ENCODE assay signal across 1 cellular context in genomic region chr5:1799602-1800469, GRCh38.
TF ChIP-seq lines count a peak whose summit lies in the region.

Gene MRPL36, minus strand, starts transcription at chr5:1799837. Its CDS starts 902 bp downstream, at chr5:1798935.

TF ChIP-seq in HEK293, 187 proteins besides CTCF, POLR2A, EP300 and RAD21 (continued from another document):
- TF ChIP-seq ZNF513 (tag by site-specific recombination; IDR thresholded peaks at IDR 0.05) (no peak), ZNF514 (tag by site-specific recombination; IDR thresholded peaks at IDR 0.05) (no peak), BCL11A (tag by site-specific recombination; IDR thresholded peaks at IDR 0.05; ENCODE audit: low read depth) (no peak; the same call in 1 of the 2 replicates), ZNF623 (tag by site-specific recombination; IDR thresholded peaks at IDR 0.05) (no peak), YY1 (tag by site-specific recombination; IDR thresholded peaks at IDR 0.05) (peak; percentile 93), ZNF404 (tag by site-specific recombination; IDR thresholded peaks at IDR 0.05) (no peak), BCL6B (tag by site-specific recombination; IDR thresholded peaks at IDR 0.05) (no peak), ZNF341 (tag by site-specific recombination; IDR thresholded peaks at IDR 0.05; ENCODE audit: low read depth) (no peak), ZBTB8A (tag by site-specific recombination; IDR thresholded peaks at IDR 0.05) (peak; percentile 24; the same call in 1 of the 2 replicates), ZNF214 (tag by site-specific recombination; IDR thresholded peaks at IDR 0.05; ENCODE audit: borderline replicate concordance) (no peak), ZNF423 (tag by site-specific recombination; IDR thresholded peaks at IDR 0.05) (no peak), OVOL3 (tag by site-specific recombination; IDR thresholded peaks at IDR 0.05) (0 out of 2 replicates have a peak, but pooled peaks have one; percentile 35), PBX3 (CRISPR knock-in tag; IDR thresholded peaks at IDR 0.05) (no peak), ZBTB44 (tag by site-specific recombination; IDR thresholded peaks at IDR 0.05) (0 out of 2 replicates have a peak, but pooled peaks have one; percentile 14), KLF16 (tag by site-specific recombination; IDR thresholded peaks at IDR 0.05) (0 out of 2 replicates have a peak, but pooled peaks have one; percentile 5), ZSCAN5A (tag by site-specific recombination; IDR thresholded peaks at IDR 0.05) (no peak), MZF1 (tag by site-specific recombination; IDR thresholded peaks at IDR 0.05; ENCODE audit: borderline replicate concordance) (0 out of 2 replicates have a peak, but pooled peaks have one; percentile 13), ZNF596 (tag by site-specific recombination; IDR thresholded peaks at IDR 0.05) (no peak), SETDB1 (IDR thresholded peaks at IDR 0.05; ENCODE audit: insufficient read length, low read length) (no peak), HOXD13 (CRISPR knock-in tag; IDR thresholded peaks at IDR 0.05; ENCODE audit: borderline replicate concordance) (no peak), ZNF747 (tag by site-specific recombination; IDR thresholded peaks at IDR 0.05) (no peak), SCRT1 (tag by site-specific recombination; IDR thresholded peaks at IDR 0.05; ENCODE audit: borderline replicate concordance) (no peak), ZNF121 (tag by site-specific recombination; IDR thresholded peaks at IDR 0.05) (no peak), ZNF26 (tag by site-specific recombination; IDR thresholded peaks at IDR 0.05) (no peak), ZBTB17 (tag by site-specific recombination; IDR thresholded peaks at IDR 0.05) (peak; percentile 84), INSM2 (tag by site-specific recombination; IDR thresholded peaks at IDR 0.05) (no peak), ATF2 (tag by site-specific recombination; IDR thresholded peaks at IDR 0.05; ENCODE audit: low read depth) (no peak), ZNF488 (tag by site-specific recombination; IDR thresholded peaks at IDR 0.05) (no peak), ZNF10 (tag by site-specific recombination; IDR thresholded peaks at IDR 0.05) (no peak), HIC1 (tag by site-specific recombination; IDR thresholded peaks at IDR 0.05) (no peak), ZNF114 (tag by site-specific recombination; IDR thresholded peaks at IDR 0.05) (no peak), ZNF837 (tag by site-specific recombination; IDR thresholded peaks at IDR 0.05) (0 out of 2 replicates have a peak, but pooled peaks have one; percentile 62), ZEB2 (tag by site-specific recombination; IDR thresholded peaks at IDR 0.05) (peak; percentile 89), WT1 (tag by site-specific recombination; IDR thresholded peaks at IDR 0.05) (no peak), ZBTB7A (tag by site-specific recombination; IDR thresholded peaks at IDR 0.05; ENCODE audit: low read depth) (no peak), ZNF704 (tag by site-specific recombination; IDR thresholded peaks at IDR 0.05) (no peak), ZNF292 (tag by site-specific recombination; IDR thresholded peaks at IDR 0.05; ENCODE audit: borderline replicate concordance, low read depth) (no peak), GLIS1 (tag by site-specific recombination; IDR thresholded peaks at IDR 0.05) (peak; percentile 36; the same call in 1 of the 2 replicates), ZNF776 (tag by site-specific recombination; IDR thresholded peaks at IDR 0.05; ENCODE audit: borderline replicate concordance) (no peak), ZNF221 (tag by site-specific recombination; IDR thresholded peaks at IDR 0.05; ENCODE audit: borderline replicate concordance) (no peak), KLF17 (tag by site-specific recombination; IDR thresholded peaks at IDR 0.05) (no peak; the same call in 1 of the 2 replicates), FEZF1 (tag by site-specific recombination; IDR thresholded peaks at IDR 0.05) (no peak), ZNF366 (tag by site-specific recombination; conservative IDR thresholded peaks at IDR 0.05) (no peak)
